Comparison of ENCODE assay signal across 12 cellular contexts in the genomic region with DNA sequence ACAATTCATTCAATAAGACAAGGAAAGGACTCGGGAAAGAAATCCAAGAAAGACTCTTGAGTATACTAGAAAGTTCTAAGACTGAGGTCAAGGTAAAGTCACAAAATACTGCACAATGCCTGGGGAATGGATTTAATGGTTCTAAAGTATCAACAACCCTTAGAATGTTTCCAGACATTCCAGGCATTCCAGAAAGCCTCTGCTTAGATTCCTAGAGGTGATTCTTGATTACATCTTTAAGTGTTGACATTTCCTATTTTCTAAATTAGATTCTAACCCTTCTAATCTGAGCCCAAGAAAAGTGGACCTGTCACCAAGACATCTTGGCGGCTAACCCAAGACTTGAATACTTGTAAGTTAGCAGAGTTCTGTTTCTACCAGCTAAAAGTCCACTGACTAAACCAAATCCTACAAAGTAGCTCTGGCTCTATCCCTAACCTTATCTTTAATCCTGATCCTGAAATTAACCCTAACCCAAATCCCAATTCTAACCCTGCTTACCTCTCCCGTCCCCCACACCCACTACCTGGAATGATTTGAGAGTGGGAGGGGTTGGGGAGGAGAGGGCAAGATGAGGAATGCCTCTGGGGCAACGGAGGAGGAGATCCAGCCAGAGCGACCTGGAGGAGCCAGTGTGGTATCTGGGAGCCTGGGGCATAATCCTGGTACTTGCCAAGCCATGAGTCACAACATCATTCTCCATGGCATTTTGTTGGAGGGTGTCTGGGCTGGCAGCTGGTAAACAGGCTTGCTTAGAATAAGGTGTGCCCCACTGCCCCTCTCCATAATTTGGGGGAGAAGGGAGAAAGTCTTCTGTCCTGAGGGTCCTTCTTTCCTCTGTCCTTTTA.
A peak's percentile ranks its signal among the peaks of the same experiment; 100 is the strongest.
DNase-seq lines count a peak whose midpoint lies in the region; ATAC-seq, FAIRE-seq and TF ChIP-seq lines count a peak whose summit lies in the region.
"Had no signal": no experiment of that assay in that cellular context is flagged by ENCODE, and none has a peak within 500 bp of the region (broad histone marks: within the 10 kb centered on the region; RNA-seq: fewer than 3 reads in every experiment).

No MANE protein-coding gene starts in this region.

- TF ChIP-seq CTCF in H9 (conservative IDR thresholded peaks at IDR 0.05) (no peak), foreskin keratinocyte (conservative IDR thresholded peaks at IDR 0.05) (no peak)

- H2BK15ac ChIP-seq in H9 (ENCODE audit: low read depth, low read length), result no peak overlapping the region

- H3K9ac ChIP-seq in H9 (ENCODE audit: extremely low read depth, insufficient read length, low read length), result no peak overlapping the region

- no peak overlapping the region for H3K56ac ChIP-seq in H9 (ENCODE audit: insufficient read length, low read depth, low read length)

- no peak overlapping the region for H2BK5ac ChIP-seq in H9 (ENCODE audit: insufficient read length, low read length)

- H2BK12ac ChIP-seq in H9 (ENCODE audit: insufficient read length, low read depth, low read length), result no peak overlapping the region

- peak; percentile 86 for DNase-seq in A172 (ENCODE audit: low spot score)
- peak; percentile 45 for DNase-seq in H9
- peak; percentile 37 for DNase-seq in SW480 (ENCODE audit: low spot score)
- DNase-seq in foreskin keratinocyte, result peak; percentile 76 to 89
- DNase-seq in pons (ENCODE audit: low spot score), result no peak
- DNase-seq in NCI-H774 (lab: John Stamatoyannopoulos, UW), result no peak
- no peak for DNase-seq in GM19239 (ENCODE audit: insufficient read length, low spot score)
- DNase-seq in substantia nigra (lab: John Stamatoyannopoulos, UW), result no peak
- DNase-seq: NCI-H2081 treated with DMSO at 0.1 percent for 48 hours, tibial artery had no signal

- H3K9me3 ChIP-seq in H9 (ENCODE audit: control insufficient read depth, low read depth, low read length), result no peaks in the 10 kb centered on the region
- H3K9me3 ChIP-seq: tibial artery had no signal

- no peaks in the 10 kb centered on the region for H3K9me3 Mint-ChIP-seq in H9
- H3K9me3 Mint-ChIP-seq: IgD-negative memory B cell had no signal

- H3K27ac ChIP-seq in H9 (ENCODE audit: insufficient read length, low read depth, low read length), result no peak overlapping the region
- H3K27ac ChIP-seq in foreskin keratinocyte, result no peak overlapping the region
- no peak overlapping the region for H3K27ac ChIP-seq in substantia nigra (ENCODE audit: low read depth, low read length, poor library complexity, severe bottlenecking)
- H3K27ac ChIP-seq: tibial artery, VCaP had no signal

- no peak overlapping the region for H4K5ac ChIP-seq in H9 (ENCODE audit: insufficient read length, low read depth, low read length)

- no peaks in the 10 kb centered on the region for H3K36me3 Mint-ChIP-seq in H9 (ENCODE audit: insufficient read depth in 1 of 3, low read depth in 3 of 3)

- no peak overlapping the region for H3K27ac Mint-ChIP-seq in H9
- H3K27ac Mint-ChIP-seq: IgD-negative memory B cell had no signal

- no peak overlapping the region for H2AK5ac ChIP-seq in H9 (ENCODE audit: insufficient read length, low read length)

- H3T11ph ChIP-seq in H9 (ENCODE audit: low read length), result no peak overlapping the region

- no peak overlapping the region for H2BK20ac ChIP-seq in H9 (ENCODE audit: low read depth, low read length, poor library complexity, severe bottlenecking)

- no peak for FAIRE-seq in GM19239 (lab: Jason Lieb, UNC)

- H3K14ac ChIP-seq in H9 (ENCODE audit: insufficient read depth, low read length), result no peak overlapping the region

- ATAC-seq in foreskin keratinocyte, result peak; percentile 95

- H3K4me1 ChIP-seq in H9 (ENCODE audit: insufficient read depth, low read length) (peaks cover 5% of the 10 kb centered on the region; the same call in 1 of the 2 replicates), foreskin keratinocyte (peaks cover 31% of the 10 kb centered on the region)

- no CpG with 5 or more reads among the region's 5 CpGs for WGBS in H9 (ENCODE audit: extremely low coverage, insufficient read length, low lambda C conversion rate)

- no peak overlapping the region for H3K4ac ChIP-seq in H9 (ENCODE audit: low read depth, low read length)

- no peaks in the 10 kb centered on the region for H4K20me1 ChIP-seq in H9 (ENCODE audit: control insufficient read depth, insufficient read depth, insufficient read length)

- no peak overlapping the region for H3K4me2 ChIP-seq in H9 (ENCODE audit: insufficient read depth, insufficient read length, low read length)

- no peak overlapping the region for H3K4me3 Mint-ChIP-seq in H9
- H3K4me3 Mint-ChIP-seq: IgD-negative memory B cell had no signal

- H3K27me3 Mint-ChIP-seq in H9 (ENCODE audit: low read depth), result peaks cover 42% of the 10 kb centered on the region

- H2AFZ ChIP-seq in H9 (ENCODE audit: low read length), result no peak overlapping the region

- H4K91ac ChIP-seq in H9 (ENCODE audit: insufficient read length, low read depth, low read length), result no peak overlapping the region

- H3K18ac ChIP-seq in H9 (ENCODE audit: insufficient read length, low read depth, low read length), result no peak overlapping the region

- H3K27me3 ChIP-seq in H9 (ENCODE audit: insufficient read depth, low read length) (no peaks in the 10 kb centered on the region), foreskin keratinocyte (no peaks in the 10 kb centered on the region)

- no peak overlapping the region for H4K8ac ChIP-seq in H9 (replicated peaks; ENCODE audit: insufficient read length, low read depth, low read length)

- H3K23me2 ChIP-seq in H9 (ENCODE audit: insufficient read length, low read depth, low read length, poor library complexity, severe bottlenecking), result no peaks in the 10 kb centered on the region

- peaks cover 5 to 8% of the 10 kb centered on the region in 2 experiments; a peak in 3 of 4 replicates for H3K4me1 Mint-ChIP-seq in H9
- H3K4me1 Mint-ChIP-seq: IgD-negative memory B cell had no signal

- H3K79me2 ChIP-seq in H9 (ENCODE audit: insufficient read depth, low read length), result no peaks in the 10 kb centered on the region

- H3K23ac ChIP-seq in H9 (ENCODE audit: insufficient read length, low read depth, low read length), result no peak overlapping the region

- H3K79me1 ChIP-seq in H9 (ENCODE audit: insufficient read depth, low read depth, low read length, poor library complexity, severe bottlenecking), result no peaks in the 10 kb centered on the region

- H2BK120ac ChIP-seq in H9 (ENCODE audit: low read depth, low read length, poor library complexity, severe bottlenecking), result no peak overlapping the region

Comparison
In these comparisons a context has a peak if more than half of its experiments do, and no peak if none do; other contexts are left out.
1. DNase-seq: peak in A172 (single experiment), H9 (single experiment), SW480 (single experiment) and foreskin keratinocyte (2 of 2); none in pons (single experiment), NCI-H774 (single experiment), GM19239 (single experiment) and substantia nigra (0 of 49).